19 cellular contexts compared by ENCODE assay signal in genomic region chr10:27450225-27450624, GRCh38.
"Had no signal": no experiment of that assay in that cellular context is flagged by ENCODE, and none has a peak within 500 bp of the region (broad histone marks: within the 10 kb centered on the region; RNA-seq: fewer than 3 reads in every experiment).

No MANE protein-coding gene starts in this region.

- ATAC-seq: activated CD4-positive, alpha-beta T cell treated with anti-CD3 and anti-CD28 coated beads for 36 hours; activated CD8-positive, alpha-beta memory T cell treated with anti-CD3 and anti-CD28 coated beads, Interleukin-2, amount 10 ng/mL, durations not matched to agents 7 days and 5 days; activated CD8-positive, alpha-beta T cell treated with anti-CD3 and anti-CD28 coated beads, Interleukin-2, amount 10 ng/mL, durations not matched to agents 7 days and 5 days; activated naive CD4-positive, alpha-beta T cell treated with anti-CD3 and anti-CD28 coated beads, Interleukin-2, amount 50 U/mL, for 72 hours; left colon; sciatic nerve; stimulated activated naive CD8-positive, alpha-beta T cell treated with anti-CD3 and anti-CD28 coated beads, Interleukin-15, Interleukin-2, amounts not matched to agents 100 U/mL and 50 U/mL, for 24 hours had no signal

- H3K4me3 ChIP-seq: skin epidermis, upper lobe of left lung, vagina had no signal

- H3K36me3 ChIP-seq: upper lobe of left lung, vagina had no signal

- DNase-seq: activated B cell treated with CpG ODN at 0.5 μM for 24 hours; activated CD4-positive, alpha-beta T cell treated with anti-CD3 and anti-CD28 coated beads for 36 hours; activated CD8-positive, alpha-beta memory T cell treated with anti-CD3 and anti-CD28 coated beads, Interleukin-2, amount 10 ng/mL, durations not matched to agents 7 days and 5 days; activated CD8-positive, alpha-beta T cell treated with anti-CD3 and anti-CD28 coated beads, Interleukin-2, amount 10 ng/mL, durations not matched to agents 7 days and 5 days; activated T-cell treated with anti-CD3 and anti-CD28 coated beads, Interleukin-2, amount 50 U/mL, for 48 hours; endodermal cell; left colon; mammary epithelial cell; retina; stimulated activated CD4-positive, alpha-beta T cell treated with anti-CD3 and anti-CD28 coated beads, Interleukin-12 subunit alpha, Interleukin-12 subunit beta, amount 100 ng/mL, for 4 hours; stimulated activated CD4-positive, alpha-beta T cell treated with anti-CD3 and anti-CD28 coated beads, Interleukin-4, amount 100 ng/mL, for 1 hour; stimulated activated naive CD8-positive, alpha-beta T cell treated with anti-CD3 and anti-CD28 coated beads, Interleukin-15, Interleukin-2, amounts not matched to agents 100 U/mL and 50 U/mL, for 24 hours; substantia nigra; T-helper 9 cell; upper lobe of left lung had no signal

- H3K27me3 ChIP-seq: upper lobe of left lung, vagina had no signal

- H3K27ac ChIP-seq: skin epidermis, upper lobe of left lung, vagina had no signal
